In genomic region chr9:93413530-93413929, GRCh38 we compare ENCODE assay signal across 2 cellular contexts.
A peak's percentile ranks its signal among the peaks of the same experiment; 100 is the strongest.
TF ChIP-seq lines count a peak whose summit lies in the region.

No MANE protein-coding gene starts in this region.

TF ChIP-seq in HepG2, 621 proteins besides CTCF, POLR2A, EP300 and RAD21:
- TF ChIP-seq CEBPB (IDR thresholded peaks at IDR 0.05; ENCODE audit: borderline replicate concordance, low read depth, low read length) = peak; percentile 64
- TF ChIP-seq YEATS2 (CRISPR knock-in tag; IDR thresholded peaks at IDR 0.05; ENCODE audit: borderline replicate concordance) = no peak

TF ChIP-seq in K562, 482 proteins besides CTCF, POLR2A, EP300 and RAD21:
- no peak for TF ChIP-seq NEUROD1 (IDR thresholded peaks at IDR 0.05; ENCODE audit: borderline replicate concordance, low read depth, low read length, partially characterized antibody)
- no peak for TF ChIP-seq CSDE1 (IDR thresholded peaks at IDR 0.05)
- no peak for TF ChIP-seq ELK3 (CRISPR knock-in tag; IDR thresholded peaks at IDR 0.05)
- no peak for TF ChIP-seq RFX7 (CRISPR knock-in tag; IDR thresholded peaks at IDR 0.05)
- no peak for TF ChIP-seq STAG1 (CRISPR knock-in tag; IDR thresholded peaks at IDR 0.05; ENCODE audit: borderline replicate concordance)
- TF ChIP-seq NR2C1 (IDR thresholded peaks at IDR 0.05) = no peak
- TF ChIP-seq NR2C1 (tag; IDR thresholded peaks at IDR 0.05) = no peak
- TF ChIP-seq CEBPB (tag; IDR thresholded peaks at IDR 0.05) = peak; percentile 41; the same call in 1 of the 2 replicates
- no peak for TF ChIP-seq CREM (IDR thresholded peaks at IDR 0.05; ENCODE audit: low read depth)
- TF ChIP-seq BACH1 (tag; IDR thresholded peaks at IDR 0.05) = no peak
- no peak for TF ChIP-seq CEBPG (CRISPR knock-in tag; IDR thresholded peaks at IDR 0.05)
- TF ChIP-seq CEBPG (tag; conservative IDR thresholded peaks at IDR 0.05 in 1 of 2, IDR thresholded peaks at IDR 0.05 in 1 of 2) = peak in 1 of 2 experiments; percentile 79; a peak in 2 of 4 replicates
- TF ChIP-seq SIRT6 (IDR thresholded peaks at IDR 0.05; ENCODE audit: low read depth, low read length) = no peak
